ENCODE assay signal across 9 cellular contexts in genomic region chr4:147578057-147578476, GRCh38. TPM values are rescaled to one million over a fixed set of nuclear protein-coding genes. Genes with fewer than 3 reads are reported as not detected.
DNase-seq lines count a peak whose midpoint lies in the region; FAIRE-seq and TF ChIP-seq lines count a peak whose summit lies in the region.
"Had no signal": no experiment of that assay in that cellular context is flagged by ENCODE, and none has a peak within 500 bp of the region (broad histone marks: within the 10 kb centered on the region; RNA-seq: fewer than 3 reads in every experiment).

No MANE protein-coding gene starts in this region.

- POLR2A ChIA-PET in SK-N-SH (lab: Yijun Ruan, JAX): no interaction called here

- TF ChIP-seq EP300 in SK-N-SH (IDR thresholded peaks at IDR 0.05; ENCODE audit: borderline replicate concordance in 1 of 2, low read depth in 1 of 2, low read length in 1 of 2): peak in 1 of 2 experiments; percentile 81; a peak in 1 of 4 replicates

- H2AFZ ChIP-seq in SK-N-SH (ENCODE audit: low read depth) (peak overlapping the region; percentile 61; the same call in 1 of the 2 replicates), Karpas-422 (ENCODE audit: low read length) (no peak overlapping the region)

- H3K9me2 ChIP-seq in SK-N-SH (no peaks in the 10 kb centered on the region), Karpas-422 (replicated peaks; ENCODE audit: insufficient read depth, low read length) (no peaks in the 10 kb centered on the region)

- H3K9ac ChIP-seq in SK-N-SH: peak overlapping the region; percentile 30; the same call in 1 of the 2 replicates
- H3K9ac ChIP-seq in Karpas-422 (ENCODE audit: low read length): no peak overlapping the region

- H3K4me2 ChIP-seq in SK-N-SH: 0 out of 2 replicates have a peak overlapping the region, but pooled peaks have one; percentile 20
- H3K4me2 ChIP-seq in Karpas-422 (ENCODE audit: low read depth, low read length, poor library complexity, severe bottlenecking): no peak overlapping the region

- peaks cover 12% of the 10 kb centered on the region for H3F3A ChIP-seq in SK-N-SH (replicated peaks; ENCODE audit: insufficient read depth)

- H3K4me3 ChIP-seq in SK-N-SH (ENCODE audit: low read depth in 2 of 2, low read length in 1 of 2) (no peak overlapping the region), Karpas-422 (ENCODE audit: low read length) (no peak overlapping the region)

- H3K27ac ChIP-seq in SK-N-SH (ENCODE audit: low read depth in 2 of 2, low read length in 1 of 2) (peak overlapping the region in 1 of 2 experiments; percentile 85; a peak in 2 of 4 replicates), Karpas-422 (ENCODE audit: low read length) (no peak overlapping the region)

- H4K20me1 ChIP-seq in SK-N-SH (ENCODE audit: insufficient read depth) (no peaks in the 10 kb centered on the region), Karpas-422 (ENCODE audit: insufficient read depth, low read depth, low read length) (no peaks in the 10 kb centered on the region)

- H3K4me1 ChIP-seq in SK-N-SH (ENCODE audit: control insufficient read depth in 1 of 2, insufficient read depth in 2 of 2, low read depth in 1 of 2, low read length in 1 of 2) (0 out of 4 replicates have a peak, but pooled peaks cover 0 to 7% of the 10 kb centered on the region in 2 experiments), Karpas-422 (ENCODE audit: low read length) (no peaks in the 10 kb centered on the region)

- FAIRE-seq in urothelium cell line (lab: Jason Lieb, UNC) (peak; percentile 17), GM19239 (lab: Jason Lieb, UNC) (no peak)
- FAIRE-seq: GM12892 had no signal

- H3K36me3 ChIP-seq in SK-N-SH (replicated peaks in 1 of 2; ENCODE audit: control insufficient read depth in 1 of 2, insufficient read depth in 2 of 2, low read length in 1 of 2) (no peaks in the 10 kb centered on the region), Karpas-422 (ENCODE audit: insufficient read depth, low read length) (no peaks in the 10 kb centered on the region)

- peak; percentile 86 for DNase-seq in HCEC 1CT
- DNase-seq in SK-N-SH: peak; percentile 11
- DNase-seq in fibroblast of the conjunctiva (ENCODE audit: low read depth): peak; percentile 69
- DNase-seq in urothelium cell line (ENCODE audit: low spot score): peak; percentile 92
- DNase-seq in GM19239 (ENCODE audit: insufficient read length, low spot score): no peak
- DNase-seq in Karpas-422: no peak
- no peak for DNase-seq in activated effector memory CD4-positive, alpha-beta T cell treated with anti-CD3 and anti-CD28 coated beads, Interleukin-2, amount 50 U/mL, for 16 hours
- DNase-seq: NCI-H524 had no signal

- H3K9me3 ChIP-seq in SK-N-SH (no peaks in the 10 kb centered on the region), Karpas-422 (ENCODE audit: low read length) (no peaks in the 10 kb centered on the region)

- CTCF ChIA-PET in SK-N-SH (lab: Yijun Ruan, JAX): interaction anchor here (1.3 kb wide), 1 partner anchor 12 kb away, joined by 6 read pairs; no protein-coding TSS in a partner anchor

- H3K79me2 ChIP-seq in SK-N-SH (ENCODE audit: insufficient read depth) (no peaks in the 10 kb centered on the region), Karpas-422 (ENCODE audit: low read length) (no peaks in the 10 kb centered on the region)

- WGBS in SK-N-SH (ENCODE audit: low lambda C conversion rate): 46% methylated on average over 5 of the region's 5 CpGs

- TF ChIP-seq RAD21 in SK-N-SH (IDR thresholded peaks at IDR 0.05; ENCODE audit: low read length): no peak

- TF ChIP-seq CTCF in SK-N-SH (IDR thresholded peaks at IDR 0.05): no peak

- H3K27me3 ChIP-seq in SK-N-SH (ENCODE audit: insufficient read depth) (no peaks in the 10 kb centered on the region), Karpas-422 (ENCODE audit: low read length) (no peaks in the 10 kb centered on the region)

TF ChIP-seq in SK-N-SH, 30 proteins besides CTCF, POLR2A, EP300 and RAD21 (continues in another document):
- TF ChIP-seq TEAD4 (IDR thresholded peaks at IDR 0.05; ENCODE audit: borderline replicate concordance, insufficient read depth) (peak; percentile 62; the same call in 1 of the 2 replicates), GABPA (IDR thresholded peaks at IDR 0.05; ENCODE audit: low read depth) (peak; percentile 31; the same call in 1 of the 2 replicates), YY1 (IDR thresholded peaks at IDR 0.05; ENCODE audit: low read depth) (peak; percentile 56; the same call in 1 of the 2 replicates), FOSL2 (IDR thresholded peaks at IDR 0.05; ENCODE audit: borderline replicate concordance, low read depth) (peak; percentile 98), TCF12 (IDR thresholded peaks at IDR 0.05) (peak; percentile 91), ELF1 (IDR thresholded peaks at IDR 0.05) (peak; percentile 71; the same call in 1 of the 2 replicates), NFIC (IDR thresholded peaks at IDR 0.05; ENCODE audit: borderline replicate concordance) (peak; percentile 84), RXRA (IDR thresholded peaks at IDR 0.05; ENCODE audit: borderline replicate concordance, low read depth) (peak; percentile 98), REST (IDR thresholded peaks at IDR 0.05; ENCODE audit: low read depth, low read length) (0 out of 2 replicates have a peak, but pooled peaks have one; percentile 44), ZBTB33 (IDR thresholded peaks at IDR 0.05; ENCODE audit: borderline replicate concordance, low read depth) (peak; percentile 48; the same call in 1 of the 2 replicates), RCOR1 (IDR thresholded peaks at IDR 0.05; ENCODE audit: low read length) (no peak), SIN3A (IDR thresholded peaks at IDR 0.05; ENCODE audit: borderline replicate concordance, low read depth, low read length) (no peak)
- TF ChIP-seq, protein P1, sequence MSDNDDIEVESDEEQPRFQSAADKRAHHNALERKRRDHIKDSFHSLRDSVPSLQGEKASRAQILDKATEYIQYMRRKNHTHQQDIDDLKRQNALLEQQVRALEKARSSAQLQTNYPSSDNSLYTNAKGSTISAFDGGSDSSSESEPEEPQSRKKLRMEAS (IDR thresholded peaks at IDR 0.05; ENCODE audit: low read depth): peak; percentile 73
- TF ChIP-seq, protein P2, sequence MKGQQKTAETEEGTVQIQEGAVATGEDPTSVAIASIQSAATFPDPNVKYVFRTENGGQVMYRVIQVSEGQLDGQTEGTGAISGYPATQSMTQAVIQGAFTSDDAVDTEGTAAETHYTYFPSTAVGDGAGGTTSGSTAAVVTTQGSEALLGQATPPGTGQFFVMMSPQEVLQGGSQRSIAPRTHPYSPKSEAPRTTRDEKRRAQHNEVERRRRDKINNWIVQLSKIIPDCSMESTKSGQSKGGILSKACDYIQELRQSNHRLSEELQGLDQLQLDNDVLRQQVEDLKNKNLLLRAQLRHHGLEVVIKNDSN (IDR thresholded peaks at IDR 0.05; ENCODE audit: borderline replicate concordance, low read depth): peak; percentile 91
- TF ChIP-seq, protein P3, sequence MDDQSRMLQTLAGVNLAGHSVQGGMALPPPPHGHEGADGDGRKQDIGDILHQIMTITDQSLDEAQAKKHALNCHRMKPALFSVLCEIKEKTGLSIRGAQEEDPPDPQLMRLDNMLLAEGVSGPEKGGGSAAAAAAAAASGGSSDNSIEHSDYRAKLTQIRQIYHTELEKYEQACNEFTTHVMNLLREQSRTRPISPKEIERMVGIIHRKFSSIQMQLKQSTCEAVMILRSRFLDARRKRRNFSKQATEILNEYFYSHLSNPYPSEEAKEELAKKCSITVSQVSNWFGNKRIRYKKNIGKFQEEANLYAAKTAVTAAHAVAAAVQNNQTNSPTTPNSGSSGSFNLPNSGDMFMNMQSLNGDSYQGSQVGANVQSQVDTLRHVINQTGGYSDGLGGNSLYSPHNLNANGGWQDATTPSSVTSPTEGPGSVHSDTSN (IDR thresholded peaks at IDR 0.05): peak; percentile 74

RNA-seq across cellular contexts. Expression of gene TMEM184C, which starts 39.1 kb away (rescaled TPM):
- 17.5 and 22.8 TPM in 2 replicates for polyA plus RNA-seq in SK-N-SH (2012; rRNA removed)
- 19.3 and 22.1 TPM in 2 replicates for polyA plus RNA-seq in SK-N-SH (2012; cell fraction: cytosol; rRNA removed)
- 13.5 and 18.7 TPM in 2 replicates for polyA plus RNA-seq in SK-N-SH (2012; cell fraction: nucleus; rRNA removed)
- 34.1 and 47.0 TPM in 2 replicates for total RNA-seq in Karpas-422 (2014; rRNA removed; shearing (Covaris generic); ENCODE audit: low replicate concordance)

Comparison
In these comparisons a context has a peak if more than half of its experiments do, and no peak if none do; other contexts are left out.
1. DNase-seq: peak in HCEC 1CT (single experiment), SK-N-SH (single experiment), fibroblast of the conjunctiva (single experiment) and urothelium cell line (single experiment); none in GM19239 (single experiment), Karpas-422 (single experiment) and activated effector memory CD4-positive, alpha-beta T cell treated with anti-CD3 and anti-CD28 coated beads, Interleukin-2, amount 50 U/mL, for 16 hours (single experiment).